8 cellular contexts compared by ENCODE assay signal in the genomic region with DNA sequence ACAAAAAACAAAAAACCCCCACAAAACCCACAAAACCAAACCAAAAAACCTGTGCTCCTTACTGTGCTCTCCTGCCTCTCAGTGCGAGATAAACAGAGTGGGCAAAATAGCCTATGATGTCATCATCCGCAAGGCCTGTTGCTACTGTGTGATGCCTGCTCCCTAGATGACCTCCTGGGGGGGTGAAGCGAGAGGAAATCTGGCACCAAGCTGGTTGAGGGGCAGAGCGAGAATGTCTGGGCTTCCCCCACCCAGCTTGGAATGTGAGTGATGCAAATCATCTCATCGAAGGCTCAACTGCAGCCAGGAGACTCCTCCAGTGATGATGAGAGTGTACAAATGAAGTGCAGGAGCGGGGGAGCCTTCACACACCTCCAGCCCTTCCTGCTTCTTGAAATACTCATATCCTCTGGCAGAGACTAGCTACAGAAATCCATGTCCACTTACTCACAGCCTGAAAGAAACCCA. TPM values are rescaled to one million over a fixed set of nuclear protein-coding genes. Genes with fewer than 3 reads are reported as not detected.
DNase-seq lines count a peak whose midpoint lies in the region; ATAC-seq and TF ChIP-seq lines count a peak whose summit lies in the region.

No MANE protein-coding gene starts in this region.

- peak; percentile 11 for DNase-seq in stimulated activated CD4-positive, alpha-beta T cell treated with anti-CD3 and anti-CD28 coated beads, Interleukin-15, amount 100 ng/mL, for 24 hours
- DNase-seq in stimulated activated CD4-positive, alpha-beta T cell treated with anti-CD3 and anti-CD28 coated beads, Interleukin-2, amount 100 ng/mL, for 48 hours, result no peak
- DNase-seq in mesothelial cell of epicardium (ENCODE audit: low spot score in 2 of 2, unreplicated experiment in 2 of 2), result peak; percentile 21 to 45
- no peak for DNase-seq in MV-4-11 (lab: John Stamatoyannopoulos, UW)
- no peak for DNase-seq in NCI-H524 treated with DMSO at 0.1 percent for 48 hours (lab: John Stamatoyannopoulos, UW)
- no peak for DNase-seq in NCI-H128 (lab: John Stamatoyannopoulos, UW; ENCODE audit: unreplicated experiment)

- peak; percentile 67 for ATAC-seq in HG03039 (IDR thresholded peaks at IDR 0.05; ENCODE audit: unreplicated experiment)
- ATAC-seq in activated T-helper 17 cell treated with anti-CD3 and anti-CD28 coated beads, Interleukin-2, amount 50 U/mL, for 72 hours (replicated peaks), result peak; percentile 49

- H3K27ac Mint-ChIP-seq in activated T-helper 17 cell treated with anti-CD3 and anti-CD28 coated beads, Interleukin-2, amount 50 U/mL, for 72 hours, result peak overlapping the region; percentile 83
- H3K27ac Mint-ChIP-seq in mesothelial cell of epicardium, result peak overlapping the region; percentile 80

- H3K27me3 Mint-ChIP-seq in activated T-helper 17 cell treated with anti-CD3 and anti-CD28 coated beads, Interleukin-2, amount 50 U/mL, for 72 hours, result peaks cover 12% of the 10 kb centered on the region
- H3K27me3 Mint-ChIP-seq in mesothelial cell of epicardium (ENCODE audit: low read depth), result no peaks in the 10 kb centered on the region

- H3K9me3 Mint-ChIP-seq in activated T-helper 17 cell treated with anti-CD3 and anti-CD28 coated beads, Interleukin-2, amount 50 U/mL, for 72 hours, result no peaks in the 10 kb centered on the region
- H3K9me3 Mint-ChIP-seq in mesothelial cell of epicardium, result no peaks in the 10 kb centered on the region

- H3K4me1 Mint-ChIP-seq in activated T-helper 17 cell treated with anti-CD3 and anti-CD28 coated beads, Interleukin-2, amount 50 U/mL, for 72 hours, result peaks cover 18% of the 10 kb centered on the region
- peaks cover 46% of the 10 kb centered on the region for H3K4me1 Mint-ChIP-seq in mesothelial cell of epicardium

- peaks cover 6% of the 10 kb centered on the region for H3K36me3 Mint-ChIP-seq in activated T-helper 17 cell treated with anti-CD3 and anti-CD28 coated beads, Interleukin-2, amount 50 U/mL, for 72 hours (ENCODE audit: low read depth)
- no peaks in the 10 kb centered on the region for H3K36me3 Mint-ChIP-seq in mesothelial cell of epicardium

- TF ChIP-seq CTCF in mesothelial cell of epicardium (IDR thresholded peaks at IDR 0.05; ENCODE audit: unreplicated experiment), result no peak

- peak overlapping the region; percentile 34 for H3K4me3 Mint-ChIP-seq in activated T-helper 17 cell treated with anti-CD3 and anti-CD28 coated beads, Interleukin-2, amount 50 U/mL, for 72 hours
- no peak overlapping the region for H3K4me3 Mint-ChIP-seq in mesothelial cell of epicardium

RNA-seq across cellular contexts. Expression of gene MAP4K3, which starts 57.7 kb away (rescaled TPM):
- total RNA-seq in activated T-helper 17 cell treated with anti-CD3 and anti-CD28 coated beads, Interleukin-2, amount 50 U/mL, for 72 hours, result 10 to 100 TPM in 1 of 2 donors, 1 to 10 TPM in 1; 8.9 to 11.3 TPM
- total RNA-seq in mesothelial cell of epicardium, result 77.8 to 78.4 TPM (median 78.0 TPM) in 3 replicates

Comparison
In these comparisons a context has a peak if more than half of its experiments do, and no peak if none do; other contexts are left out.
1. DNase-seq: peak in stimulated activated CD4-positive, alpha-beta T cell treated with anti-CD3 and anti-CD28 coated beads, Interleukin-15, amount 100 ng/mL, for 24 hours (single experiment) and mesothelial cell of epicardium (2 of 2); none in stimulated activated CD4-positive, alpha-beta T cell treated with anti-CD3 and anti-CD28 coated beads, Interleukin-2, amount 100 ng/mL, for 48 hours (0 of 2), MV-4-11 (single experiment), NCI-H524 treated with DMSO at 0.1 percent for 48 hours (single experiment) and NCI-H128 (single experiment).